Comparison of ENCODE assay signal across 7 cellular contexts in the genomic region with DNA sequence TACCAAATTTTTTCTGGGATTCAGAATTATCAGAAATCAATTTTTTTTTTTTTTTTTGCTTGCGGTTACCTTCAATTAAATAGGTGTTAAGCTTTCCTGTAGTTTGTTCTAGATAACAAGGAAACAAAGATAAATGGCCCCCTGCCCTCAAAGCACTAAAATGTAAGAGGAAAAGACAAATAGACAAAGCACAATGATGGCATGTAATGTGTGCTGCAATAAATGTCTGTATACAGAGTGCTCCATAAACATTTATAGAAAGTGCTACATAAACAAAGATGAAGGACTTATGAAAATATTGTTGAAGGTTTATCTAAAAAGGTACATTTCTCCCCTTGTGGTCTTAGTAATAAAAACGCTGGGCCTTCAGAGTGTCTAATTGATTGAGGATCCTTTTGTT.
"Had no signal": no experiment of that assay in that cellular context is flagged by ENCODE, and none has a peak within 500 bp of the region (broad histone marks: within the 10 kb centered on the region; RNA-seq: fewer than 3 reads in every experiment).

No MANE protein-coding gene starts in this region.

- H3K4me3 Mint-ChIP-seq: GM23338, H9, HFFc6 had no signal

- H3K9me3 Mint-ChIP-seq: GM23338, H9 had no signal

- H3K4me1 Mint-ChIP-seq: GM23338, H9 had no signal

- H3K27ac Mint-ChIP-seq: GM23338, H9, HFFc6 had no signal

- DNase-seq: H9, HCEC 1CT, HFFc6, IMR-90, KG1 had no signal

- ATAC-seq: GM23338, K562 had no signal
